9 cellular contexts compared by ENCODE assay signal in the genomic region with DNA sequence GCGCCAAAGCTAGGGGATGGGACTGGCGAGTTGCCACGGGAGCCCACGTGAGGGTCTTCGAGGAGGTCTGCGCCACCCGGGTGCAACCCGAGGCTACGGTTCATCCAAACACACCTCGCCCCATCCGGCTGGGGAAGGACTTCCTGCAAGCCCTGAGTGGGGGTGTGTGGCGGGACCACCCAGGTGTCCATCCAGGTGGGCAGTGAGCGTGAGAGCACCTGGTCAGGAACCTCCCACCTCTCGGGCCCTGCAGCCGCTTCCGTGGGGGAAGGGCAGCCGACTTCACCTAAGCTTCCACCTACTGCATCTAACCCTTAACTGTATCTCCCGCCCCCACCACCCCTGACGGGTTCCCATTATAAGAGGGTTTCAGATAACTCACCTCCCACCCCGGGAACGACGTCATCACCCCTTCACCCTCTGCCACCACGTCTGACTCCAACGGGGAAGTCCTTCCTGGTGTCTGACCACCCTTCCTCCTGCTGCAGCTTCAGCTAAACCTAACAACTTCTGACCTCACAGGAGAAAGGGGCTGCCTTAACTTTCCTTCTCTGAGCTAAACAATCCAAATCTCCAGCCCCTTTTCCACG. TPM values are rescaled to one million over a fixed set of nuclear protein-coding genes. Genes with fewer than 3 reads are reported as not detected.
DNase-seq lines count a peak whose midpoint lies in the region; FAIRE-seq and TF ChIP-seq lines count a peak whose summit lies in the region.
"Had no signal": no experiment of that assay in that cellular context is flagged by ENCODE, and none has a peak within 500 bp of the region (broad histone marks: within the 10 kb centered on the region; RNA-seq: fewer than 3 reads in every experiment).

No MANE protein-coding gene starts in this region.

- H3K4me1 Mint-ChIP-seq in nephron progenitor cell: peaks cover 55% of the 10 kb centered on the region
- peaks cover 40% of the 10 kb centered on the region for H3K4me1 Mint-ChIP-seq in mesothelial cell of epicardium

- H3F3A ChIP-seq in DOHH2 (ENCODE audit: control insufficient read depth, insufficient read depth): peaks cover 26% of the 10 kb centered on the region

- H3K4me1 ChIP-seq in DOHH2 (ENCODE audit: control insufficient read depth, low read length): peaks cover 73% of the 10 kb centered on the region

- no peaks in the 10 kb centered on the region for H4K20me1 ChIP-seq in DOHH2 (ENCODE audit: control insufficient read depth, insufficient read depth, low read depth, low read length)

- no peak for FAIRE-seq in GM12891 (lab: Jason Lieb, UNC)

- H3K9me3 Mint-ChIP-seq in nephron progenitor cell (no peaks in the 10 kb centered on the region), mesothelial cell of epicardium (no peaks in the 10 kb centered on the region)

- no peaks in the 10 kb centered on the region for H3K9me3 ChIP-seq in DOHH2 (ENCODE audit: control insufficient read depth, insufficient read depth, low read length)

- H3K4me2 ChIP-seq in DOHH2 (ENCODE audit: low read length): peak overlapping the region; percentile 95

- H3K27me3 Mint-ChIP-seq in nephron progenitor cell (ENCODE audit: low read depth, poor library complexity) (peaks cover 39% of the 10 kb centered on the region), mesothelial cell of epicardium (ENCODE audit: low read depth) (peaks cover 23% of the 10 kb centered on the region)

- TF ChIP-seq CTCF in DOHH2 (IDR thresholded peaks at IDR 0.05; ENCODE audit: low read depth, low read length, poor library complexity, severe bottlenecking) (no peak), nephron progenitor cell (IDR thresholded peaks at IDR 0.05) (no peak), mesothelial cell of epicardium (IDR thresholded peaks at IDR 0.05; ENCODE audit: unreplicated experiment) (no peak)

- H3K27ac ChIP-seq in DOHH2 (ENCODE audit: low read depth, low read length): peak overlapping the region; percentile 92

- no peaks in the 10 kb centered on the region for H3K36me3 ChIP-seq in DOHH2 (ENCODE audit: control insufficient read depth, low read length)

- H3K4me3 Mint-ChIP-seq in nephron progenitor cell: peak overlapping the region; percentile 83
- no peak overlapping the region for H3K4me3 Mint-ChIP-seq in mesothelial cell of epicardium

- no peak overlapping the region for H3K27ac Mint-ChIP-seq in nephron progenitor cell
- no peak overlapping the region for H3K27ac Mint-ChIP-seq in mesothelial cell of epicardium

- no peaks in the 10 kb centered on the region for H3K9me2 ChIP-seq in DOHH2 (replicated peaks; ENCODE audit: control insufficient read depth, low read length)

- H3K36me3 Mint-ChIP-seq in nephron progenitor cell (ENCODE audit: low read depth) (no peaks in the 10 kb centered on the region), mesothelial cell of epicardium (no peaks in the 10 kb centered on the region)

- TF ChIP-seq POLR2A in GM12891 (IDR thresholded peaks at IDR 0.05; ENCODE audit: low read depth, low read length): no peak

- H3K4me3 ChIP-seq in DOHH2 (ENCODE audit: low read length): peak overlapping the region; percentile 79

- no peaks in the 10 kb centered on the region for H3K79me2 ChIP-seq in DOHH2 (ENCODE audit: control insufficient read depth, low read length)

- H3K27me3 ChIP-seq in DOHH2 (ENCODE audit: control insufficient read depth, low read length): no peaks in the 10 kb centered on the region

- DNase-seq in NCI-H748 (lab: John Stamatoyannopoulos, UW; ENCODE audit: unreplicated experiment): peak; percentile 89
- DNase-seq in activated naive CD4-positive, alpha-beta T cell treated with anti-CD3 and anti-CD28 coated beads, Interleukin-2, amount 50 U/mL, for 16 hours: peak; percentile 45
- no peak for DNase-seq in nephron progenitor cell
- no peak for DNase-seq in hypothalamus (lab: John Stamatoyannopoulos, UW)
- no peak for DNase-seq in NCI-H2107 (lab: John Stamatoyannopoulos, UW)
- no peak for DNase-seq in GM12891 (ENCODE audit: insufficient read length, low spot score)
- no peak for DNase-seq in mesothelial cell of epicardium (ENCODE audit: low spot score in 2 of 2, unreplicated experiment in 2 of 2)
- DNase-seq: NCI-H510A treated with DMSO at 0.1 percent for 48 hours had no signal

TF ChIP-seq in GM12891, 5 proteins besides CTCF, POLR2A, EP300 and RAD21:
- no peak for TF ChIP-seq PAX5 (IDR thresholded peaks at IDR 0.05; ENCODE audit: insufficient read depth, low read length, severe bottlenecking)
- no peak for TF ChIP-seq POU2F2 (IDR thresholded peaks at IDR 0.05; ENCODE audit: low read depth, low read length)
- TF ChIP-seq POLR2AphosphoS5 (IDR thresholded peaks at IDR 0.05; ENCODE audit: low read depth, low read length): no peak
- no peak for TF ChIP-seq TAF1 (IDR thresholded peaks at IDR 0.05; ENCODE audit: low read depth, low read length)
- no peak for TF ChIP-seq SPI1 (IDR thresholded peaks at IDR 0.05; ENCODE audit: low read depth, low read length)

RNA-seq across cellular contexts. Expression of a gene that starts 27.3 kb away (rescaled TPM):
- 29.2 TPM for polyA plus RNA-seq in GM12891 (2012; ENCODE audit: low read depth, missing spikeins)
- total RNA-seq in mesothelial cell of epicardium: 39.5 to 47.1 TPM (median 46.1 TPM) in 3 replicates

Comparison
In these comparisons a context has a peak if more than half of its experiments do, and no peak if none do; other contexts are left out.
1. DNase-seq: peak in NCI-H748 (single experiment) and activated naive CD4-positive, alpha-beta T cell treated with anti-CD3 and anti-CD28 coated beads, Interleukin-2, amount 50 U/mL, for 16 hours (single experiment); none in nephron progenitor cell (single experiment), hypothalamus (0 of 51), NCI-H2107 (single experiment), GM12891 (single experiment) and mesothelial cell of epicardium (0 of 2).